Comparison of ENCODE assay signal across 23 cellular contexts in genomic region chr12:119842380-119842779, GRCh38.
"Had no signal": no experiment of that assay in that cellular context is flagged by ENCODE, and none has a peak within 500 bp of the region (broad histone marks: within the 10 kb centered on the region; RNA-seq: fewer than 3 reads in every experiment).

No MANE protein-coding gene starts in this region.

- H3K27me3 Mint-ChIP-seq: activated CD4-positive, alpha-beta T cell treated with anti-CD3 and anti-CD28 coated beads, Interleukin-2, amount 10 ng/mL, durations not matched to agents 24 days and 14 days; activated CD8-positive, alpha-beta T cell treated with anti-CD3 and anti-CD28 coated beads for 36 hours had no signal

- DNase-seq: activated CD4-positive, alpha-beta T cell treated with anti-CD3 and anti-CD28 coated beads for 1 hour; activated CD4-positive, alpha-beta T cell treated with anti-CD3 and anti-CD28 coated beads, Interleukin-2, amount 10 ng/mL, durations not matched to agents 24 days and 14 days; activated CD4-positive, alpha-beta T cell treated with anti-CD3 and anti-CD28 coated beads, Interleukin-2, amount 50 U/mL, for 4 hours; activated CD4-positive, CD25-positive, alpha-beta regulatory T cell; activated CD8-positive, alpha-beta T cell treated with anti-CD3 and anti-CD28 coated beads for 36 hours; activated gamma-delta T cell; activated naive CD4-positive, alpha-beta T cell treated with anti-CD3 and anti-CD28 coated beads for 36 hours; activated T-cell treated with anti-CD3 and anti-CD28 coated beads, Interleukin-2, amount 50 U/mL, for 1 hour; activated T-cell treated with anti-CD3 and anti-CD28 coated beads, Interleukin-2, amount 50 U/mL, for 72 hours; adrenal gland; body of pancreas; NCI-H1092 treated with DMSO at 0.1 percent for 48 hours; NCI-H1417 treated with DMSO at 0.1 percent for 48 hours; NCI-H187 treated with DMSO at 0.1 percent for 48 hours; NCI-H2081; NCI-H226; NCI-H748 treated with DMSO at 0.1 percent for 48 hours; PC-9; Right ventricle myocardium superior; T1000; WERI-Rb-1 had no signal

- ATAC-seq: activated CD8-positive, alpha-beta T cell treated with anti-CD3 and anti-CD28 coated beads for 36 hours; activated naive CD4-positive, alpha-beta T cell treated with anti-CD3 and anti-CD28 coated beads, Interleukin-2, amount 50 U/mL, for 72 hours; activated T-cell treated with anti-CD3 and anti-CD28 coated beads, Interleukin-2, amount 50 U/mL, for 72 hours; body of pancreas had no signal

- H3K4me3 Mint-ChIP-seq: activated CD4-positive, alpha-beta T cell treated with anti-CD3 and anti-CD28 coated beads, Interleukin-2, amount 10 ng/mL, durations not matched to agents 24 days and 14 days; activated CD8-positive, alpha-beta T cell treated with anti-CD3 and anti-CD28 coated beads for 36 hours; activated naive CD4-positive, alpha-beta T cell treated with anti-CD3 and anti-CD28 coated beads for 36 hours; activated T-cell treated with anti-CD3 and anti-CD28 coated beads, Interleukin-2, amount 50 U/mL, for 72 hours had no signal

- H3K27ac Mint-ChIP-seq: activated CD4-positive, alpha-beta T cell treated with anti-CD3 and anti-CD28 coated beads, Interleukin-2, amount 10 ng/mL, durations not matched to agents 24 days and 14 days; activated CD8-positive, alpha-beta T cell treated with anti-CD3 and anti-CD28 coated beads for 36 hours; activated naive CD4-positive, alpha-beta T cell treated with anti-CD3 and anti-CD28 coated beads for 36 hours; activated naive CD4-positive, alpha-beta T cell treated with anti-CD3 and anti-CD28 coated beads, Interleukin-2, amount 50 U/mL, for 72 hours; activated T-cell treated with anti-CD3 and anti-CD28 coated beads, Interleukin-2, amount 50 U/mL, for 72 hours; activated T-helper 2 cell treated with anti-CD3 and anti-CD28 coated beads, Interferon-gamma antibody, Interleukin-2, Interleukin-4, amounts not matched to agents 10 μg/mL and 5 μg/mL and 100 μg/mL, durations not matched to agents 14 hours and 24 hours and 36 hours had no signal
